ENCODE assay signal across 18 cellular contexts in genomic region chrX:8688776-8689175, GRCh38. TPM values are rescaled to one million over a fixed set of nuclear protein-coding genes. Genes with fewer than 3 reads are reported as not detected.
"Had no signal": no experiment of that assay in that cellular context is flagged by ENCODE, and none has a peak within 500 bp of the region (broad histone marks: within the 10 kb centered on the region; RNA-seq: fewer than 3 reads in every experiment).

No MANE protein-coding gene starts in this region.

- H3K27me3 Mint-ChIP-seq: activated CD4-positive, alpha-beta memory T cell treated with anti-CD3 and anti-CD28 coated beads for 36 hours had no signal

- DNase-seq: activated CD4-positive, alpha-beta memory T cell treated with anti-CD3 and anti-CD28 coated beads for 36 hours; activated CD4-positive, alpha-beta T cell treated with anti-CD3 and anti-CD28 coated beads for 4 hours; activated naive CD4-positive, alpha-beta T cell; activated naive CD8-positive, alpha-beta T cell treated with anti-CD3 and anti-CD28 coated beads for 36 hours; amniotic stem cell; dorsolateral prefrontal cortex; glutamatergic neuron; hippocampal formation; left cardiac atrium; lower lobe of right lung; natural killer cell; right cardiac atrium; small intestine; stimulated activated CD4-positive, alpha-beta T cell treated with anti-CD3 and anti-CD28 coated beads, Interleukin-15, amount 100 ng/mL, for 24 hours; stimulated activated CD4-positive, alpha-beta T cell treated with anti-CD3 and anti-CD28 coated beads, Interleukin-4, amount 100 ng/mL, for 1 hour; stimulated activated naive CD8-positive, alpha-beta T cell treated with anti-CD3 and anti-CD28 coated beads, Interleukin-15, amount 100 ng/mL, for 72 hours; trophoblast cell had no signal

- H3K4me1 ChIP-seq: lower lobe of right lung had no signal

- H3K4me3 Mint-ChIP-seq: activated CD4-positive, alpha-beta memory T cell treated with anti-CD3 and anti-CD28 coated beads for 36 hours; activated naive CD8-positive, alpha-beta T cell treated with anti-CD3 and anti-CD28 coated beads for 36 hours; natural killer cell; stimulated activated naive CD8-positive, alpha-beta T cell treated with anti-CD3 and anti-CD28 coated beads, Interleukin-15, amount 100 ng/mL, for 72 hours had no signal

- H3K27ac ChIP-seq: dorsolateral prefrontal cortex, epithelial cell of prostate, lower lobe of right lung had no signal

- ATAC-seq: left cardiac atrium; lower lobe of right lung; natural killer cell; right cardiac atrium; stimulated activated naive CD8-positive, alpha-beta T cell treated with anti-CD3 and anti-CD28 coated beads, Interleukin-15, amount 100 ng/mL, for 72 hours had no signal

- H3K9me3 Mint-ChIP-seq: activated CD4-positive, alpha-beta memory T cell treated with anti-CD3 and anti-CD28 coated beads for 36 hours; activated naive CD8-positive, alpha-beta T cell treated with anti-CD3 and anti-CD28 coated beads for 36 hours; natural killer cell; stimulated activated naive CD8-positive, alpha-beta T cell treated with anti-CD3 and anti-CD28 coated beads, Interleukin-15, amount 100 ng/mL, for 72 hours had no signal

- H3K36me3 ChIP-seq: lower lobe of right lung had no signal

- H3K4me1 Mint-ChIP-seq: activated naive CD8-positive, alpha-beta T cell treated with anti-CD3 and anti-CD28 coated beads for 36 hours; natural killer cell; stimulated activated naive CD8-positive, alpha-beta T cell treated with anti-CD3 and anti-CD28 coated beads, Interleukin-15, amount 100 ng/mL, for 72 hours had no signal

- H3K36me3 Mint-ChIP-seq: activated CD4-positive, alpha-beta memory T cell treated with anti-CD3 and anti-CD28 coated beads for 36 hours; activated naive CD8-positive, alpha-beta T cell treated with anti-CD3 and anti-CD28 coated beads for 36 hours; natural killer cell had no signal

- H3K27ac Mint-ChIP-seq: activated CD4-positive, alpha-beta memory T cell treated with anti-CD3 and anti-CD28 coated beads for 36 hours; activated naive CD8-positive, alpha-beta T cell treated with anti-CD3 and anti-CD28 coated beads for 36 hours; natural killer cell; stimulated activated naive CD8-positive, alpha-beta T cell treated with anti-CD3 and anti-CD28 coated beads, Interleukin-15, amount 100 ng/mL, for 72 hours had no signal

- H3K4me3 ChIP-seq: dorsolateral prefrontal cortex, lower lobe of right lung had no signal

RNA-seq across cellular contexts. Expression of gene ANOS1, which starts 43.2 kb away (rescaled TPM):
- total RNA-seq: activated CD4-positive, alpha-beta memory T cell treated with anti-CD3 and anti-CD28 coated beads for 36 hours; activated naive CD8-positive, alpha-beta T cell treated with anti-CD3 and anti-CD28 coated beads for 36 hours; natural killer cell had no signal
